ENCODE assay signal across 8 cellular contexts in the genomic region with DNA sequence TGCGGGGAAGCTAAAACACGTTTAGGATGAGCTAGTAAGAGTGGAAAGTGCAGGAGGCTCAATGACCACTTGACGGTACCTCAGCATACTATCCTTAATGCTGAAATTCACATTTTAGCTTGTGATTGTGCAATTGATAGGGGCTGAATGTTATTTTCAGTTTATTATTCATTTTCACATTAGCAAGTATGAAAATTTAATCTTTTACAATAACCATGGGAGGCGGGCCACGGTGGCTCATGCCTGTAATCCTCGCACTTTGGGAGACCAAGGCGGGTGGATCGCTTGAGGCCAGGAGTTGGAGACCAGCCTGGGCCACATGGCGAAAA. TPM values are rescaled to one million over a fixed set of nuclear protein-coding genes. Genes with fewer than 3 reads are reported as not detected.
DNase-seq lines count a peak whose midpoint lies in the region; ATAC-seq and TF ChIP-seq lines count a peak whose summit lies in the region.

No MANE protein-coding gene starts in this region.

- no peak for DNase-seq in activated T-cell treated with anti-CD3 and anti-CD28 coated beads, Interleukin-2, amount 50 U/mL, for 4 hours
- DNase-seq in activated T-cell treated with anti-CD3 and anti-CD28 coated beads, Interleukin-2, amount 50 U/mL, for 48 hours: no peak
- DNase-seq in activated naive CD8-positive, alpha-beta T cell treated with anti-CD3 and anti-CD28 coated beads, Interleukin-2, amount 50 U/mL, for 24 hours: no peak
- DNase-seq in upper lobe of left lung (peak in 1 of 2 donors; percentile 3), DMS 273 (lab: John Stamatoyannopoulos, UW; ENCODE audit: unreplicated experiment) (no peak), GM03348 (ENCODE audit: low spot score) (no peak)

- H3K9me3 Mint-ChIP-seq in activated T-cell treated with anti-CD3 and anti-CD28 coated beads, Interleukin-2, amount 50 U/mL, for 4 hours: no peaks in the 10 kb centered on the region
- H3K9me3 Mint-ChIP-seq in activated naive CD8-positive, alpha-beta T cell treated with anti-CD3 and anti-CD28 coated beads, Interleukin-2, amount 50 U/mL, for 24 hours: no peaks in the 10 kb centered on the region

- ATAC-seq in activated T-cell treated with anti-CD3 and anti-CD28 coated beads, Interleukin-2, amount 50 U/mL, for 4 hours: no peak
- ATAC-seq in activated naive CD8-positive, alpha-beta T cell treated with anti-CD3 and anti-CD28 coated beads, Interleukin-2, amount 50 U/mL, for 24 hours: peak; percentile 37
- ATAC-seq in upper lobe of left lung (ENCODE audit: low FRiP score in 2 of 2) (peak in 1 of 2 donors; percentile 69), GM18519 (IDR thresholded peaks at IDR 0.05; ENCODE audit: low FRiP score, unreplicated experiment) (no peak)

- WGBS in liver: 53% methylated on average over 9 of the region's 9 CpGs
- 47 to 54% methylated on average over 9 of the region's 9 CpGs for WGBS in upper lobe of left lung, 2 donors

- H3K27me3 ChIP-seq in liver (ENCODE audit: control insufficient read depth in 4 of 4, insufficient read depth in 4 of 4, low read length in 3 of 4): no peaks in the 10 kb centered on the region
- H3K27me3 ChIP-seq in upper lobe of left lung: no peaks in the 10 kb centered on the region

- peak overlapping the region; percentile 88 for H3K4me3 Mint-ChIP-seq in activated T-cell treated with anti-CD3 and anti-CD28 coated beads, Interleukin-2, amount 50 U/mL, for 4 hours
- peak overlapping the region; percentile 86 for H3K4me3 Mint-ChIP-seq in activated naive CD8-positive, alpha-beta T cell treated with anti-CD3 and anti-CD28 coated beads, Interleukin-2, amount 50 U/mL, for 24 hours

- no peak for TF ChIP-seq CTCF in liver (IDR thresholded peaks at IDR 0.05; ENCODE audit: low read depth, low read length, missing input control)
- no peak for TF ChIP-seq CTCF in upper lobe of left lung (IDR thresholded peaks at IDR 0.05)

- H3K27ac ChIP-seq in liver (ENCODE audit: low read depth in 1 of 2, low read length in 2 of 2): no peak overlapping the region
- peak overlapping the region in 3 of 4 donors; percentile 69 to 80 (median 74) for H3K27ac ChIP-seq in upper lobe of left lung

- H3K9me3 ChIP-seq in liver (ENCODE audit: control insufficient read depth in 4 of 4, low read length in 3 of 4) (no peaks in the 10 kb centered on the region), upper lobe of left lung (no peaks in the 10 kb centered on the region)

- no peaks in the 10 kb centered on the region for H3K36me3 ChIP-seq in liver (ENCODE audit: control insufficient read depth in 4 of 4, insufficient read depth in 3 of 4, low read depth in 1 of 4, low read length in 3 of 4)
- no peaks in the 10 kb centered on the region for H3K36me3 ChIP-seq in upper lobe of left lung

- H3K36me3 Mint-ChIP-seq in activated T-cell treated with anti-CD3 and anti-CD28 coated beads, Interleukin-2, amount 50 U/mL, for 4 hours (ENCODE audit: insufficient read depth): no peaks in the 10 kb centered on the region
- H3K36me3 Mint-ChIP-seq in activated naive CD8-positive, alpha-beta T cell treated with anti-CD3 and anti-CD28 coated beads, Interleukin-2, amount 50 U/mL, for 24 hours (ENCODE audit: low read depth): no peaks in the 10 kb centered on the region

- H3K9ac ChIP-seq in liver (ENCODE audit: low read depth in 1 of 2, low read length in 2 of 2): no peak overlapping the region

- TF ChIP-seq RAD21 in liver (IDR thresholded peaks at IDR 0.05): no peak

- TF ChIP-seq EP300 in upper lobe of left lung (IDR thresholded peaks at IDR 0.05): no peak

- peaks cover 2% of the 10 kb centered on the region for H3K4me1 Mint-ChIP-seq in activated T-cell treated with anti-CD3 and anti-CD28 coated beads, Interleukin-2, amount 50 U/mL, for 4 hours (ENCODE audit: low read depth)
- peaks cover 7% of the 10 kb centered on the region for H3K4me1 Mint-ChIP-seq in activated naive CD8-positive, alpha-beta T cell treated with anti-CD3 and anti-CD28 coated beads, Interleukin-2, amount 50 U/mL, for 24 hours

- H3K4me3 ChIP-seq in liver (ENCODE audit: low read depth in 1 of 3, low read length in 3 of 3) (peak overlapping the region; percentile 45 to 81 (median 68)), upper lobe of left lung (peak overlapping the region; percentile 40 to 86 (median 70))

- no peak for TF ChIP-seq POLR2A in upper lobe of left lung (IDR thresholded peaks at IDR 0.05)

- H3K4me1 ChIP-seq in liver (ENCODE audit: control insufficient read depth in 4 of 4, insufficient read depth in 4 of 4, low read length in 3 of 4) (peaks cover 0 to 4% (median 0%) of the 10 kb centered on the region in 4 donors), upper lobe of left lung (peaks cover 3 to 9% (median 6%) of the 10 kb centered on the region in 4 donors)

- H3K27me3 Mint-ChIP-seq in activated T-cell treated with anti-CD3 and anti-CD28 coated beads, Interleukin-2, amount 50 U/mL, for 4 hours (ENCODE audit: low read depth): peaks cover 12% of the 10 kb centered on the region
- peaks cover 4% of the 10 kb centered on the region for H3K27me3 Mint-ChIP-seq in activated naive CD8-positive, alpha-beta T cell treated with anti-CD3 and anti-CD28 coated beads, Interleukin-2, amount 50 U/mL, for 24 hours

- peak overlapping the region; percentile 65 for H3K27ac Mint-ChIP-seq in activated naive CD8-positive, alpha-beta T cell treated with anti-CD3 and anti-CD28 coated beads, Interleukin-2, amount 50 U/mL, for 24 hours

TF ChIP-seq in liver, 16 proteins besides CTCF, POLR2A, EP300 and RAD21:
- no peak for TF ChIP-seq JUND (IDR thresholded peaks at IDR 0.05)
- TF ChIP-seq RXRA (IDR thresholded peaks at IDR 0.05): no peak
- TF ChIP-seq TAF1 (conservative IDR thresholded peaks at IDR 0.05): no peak
- TF ChIP-seq, protein P1, sequence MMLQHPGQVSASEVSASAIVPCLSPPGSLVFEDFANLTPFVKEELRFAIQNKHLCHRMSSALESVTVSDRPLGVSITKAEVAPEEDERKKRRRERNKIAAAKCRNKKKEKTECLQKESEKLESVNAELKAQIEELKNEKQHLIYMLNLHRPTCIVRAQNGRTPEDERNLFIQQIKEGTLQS (IDR thresholded peaks at IDR 0.05): no peak

RNA-seq across cellular contexts. Expression of a gene that starts 22.1 kb away (rescaled TPM):
- total RNA-seq in activated T-cell treated with anti-CD3 and anti-CD28 coated beads, Interleukin-2, amount 50 U/mL, for 4 hours: 1 to 10 TPM; 1.8 to 4.1 (median 2.4) TPM
- 10 to 100 TPM in 1 of 2 donors, under 1 TPM in 1; 0.17 to 27.0 TPM for total RNA-seq in liver
- polyA plus RNA-seq in liver: 1 to 10 TPM in 1 of 2 donors, under 1 TPM in 1; 0.38 to 2.2 TPM
- total RNA-seq in upper lobe of left lung: 1 to 10 TPM; 2.5 to 5.8 (median 5.1) TPM

Comparison
In these comparisons a context has a peak if more than half of its experiments do, and no peak if none do; other contexts are left out.
1. H3K27ac ChIP-seq: peak in upper lobe of left lung (3 of 4); none in liver (0 of 2).